ENCODE assay signal across 26 cellular contexts in the genomic region with DNA sequence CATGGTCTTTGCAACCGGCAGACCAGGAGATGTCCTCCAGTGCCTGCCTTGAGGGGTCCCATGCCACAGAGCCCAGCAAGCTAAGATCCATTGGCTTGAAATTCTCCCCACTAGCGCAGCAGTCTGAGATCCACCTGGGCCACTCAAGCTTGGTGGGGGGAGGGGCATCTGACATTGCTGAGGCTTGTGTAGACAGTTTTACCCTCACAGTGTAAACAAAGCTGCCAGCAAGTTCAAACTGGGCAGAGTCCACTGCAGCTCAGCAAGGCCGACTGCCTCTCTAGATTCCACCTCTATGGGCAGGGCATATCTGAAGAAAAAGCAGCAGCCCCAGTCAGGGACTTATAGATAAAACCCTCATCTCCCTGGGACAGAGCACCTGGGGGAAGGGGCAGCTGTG. TPM values are rescaled to one million over a fixed set of nuclear protein-coding genes. Genes with fewer than 3 reads are reported as not detected.
A peak's percentile ranks its signal among the peaks of the same experiment; 100 is the strongest.
DNase-seq lines count a peak whose midpoint lies in the region; ATAC-seq, FAIRE-seq and TF ChIP-seq lines count a peak whose summit lies in the region.
"Had no signal": no experiment of that assay in that cellular context is flagged by ENCODE, and none has a peak within 500 bp of the region (broad histone marks: within the 10 kb centered on the region; RNA-seq: fewer than 3 reads in every experiment).

No MANE protein-coding gene starts in this region.

- intact Hi-C loops in right lobe of liver (cut with DNase I) = no loop called here

- no peaks in the 10 kb centered on the region for H3K27me3 ChIP-seq in bronchial epithelial cell (ENCODE audit: control insufficient read depth, insufficient read depth, low read length)
- no peaks in the 10 kb centered on the region for H3K27me3 ChIP-seq in right lobe of liver
- H3K27me3 ChIP-seq: BLaER1 had no signal

- DNase-seq in NCI-H146 (lab: John Stamatoyannopoulos, UW) (peak; percentile 1), NCI-H146 treated with DMSO at 0.1 percent for 48 hours (lab: John Stamatoyannopoulos, UW; ENCODE audit: unreplicated experiment) (no peak), bronchial epithelial cell (ENCODE audit: low read depth) (peak; percentile 18), right lobe of liver (peak; percentile 56 to 85 (median 79)), omental fat pad (ENCODE audit: low spot score) (no peak), midbrain (lab: John Stamatoyannopoulos, UW) (no peak)
- no peak for DNase-seq in activated CD4-positive, alpha-beta T cell treated with anti-CD3 and anti-CD28 coated beads for 4 hours
- DNase-seq: ACHN; CD4-positive, alpha-beta T cell; DMS153; GDM1; GOT3; HCEC 1CT; MM.1S; NCI-H1092; NCI-H1436; NCI-H2029; NCI-H226; NCI-H524 treated with DMSO at 0.1 percent for 48 hours; NCI-H82; OCI-M1 had no signal

- H3K36me3 ChIP-seq in bronchial epithelial cell (ENCODE audit: control insufficient read depth, insufficient read depth, low read length) (no peaks in the 10 kb centered on the region), right lobe of liver (no peaks in the 10 kb centered on the region)
- H3K36me3 ChIP-seq: BLaER1 had no signal

- H3K4me3 ChIP-seq in bronchial epithelial cell (ENCODE audit: low read depth, low read length) = no peak overlapping the region
- no peak overlapping the region for H3K4me3 ChIP-seq in right lobe of liver
- H3K4me3 ChIP-seq: BLaER1 had no signal

- peak overlapping the region in 1 of 3 donors; percentile 8 for H3K27ac ChIP-seq in right lobe of liver
- H3K27ac ChIP-seq: 22Rv1, BLaER1 had no signal

- FAIRE-seq in bronchial epithelial cell (lab: Jason Lieb, UNC) = no peak
- FAIRE-seq: GM18507 had no signal

- H3K9me3 ChIP-seq in right lobe of liver = no peaks in the 10 kb centered on the region

- WGBS in right lobe of liver (ENCODE audit: insufficient coverage, low coverage, low lambda C conversion rate, missing lambda C conversion rate) = no CpG with 5 or more reads among the region's 3 CpGs

- H3K4me1 ChIP-seq in right lobe of liver = peaks cover 0 to 9% (median 0%) of the 10 kb centered on the region in 4 donors
- H3K4me1 ChIP-seq: BLaER1 had no signal

- ATAC-seq in right lobe of liver (peak; percentile 74 to 97 (median 82)), HG03571 (IDR thresholded peaks at IDR 0.05; ENCODE audit: unreplicated experiment) (no peak), omental fat pad (ENCODE audit: low FRiP score) (no peak)
- ATAC-seq: Right ventricle myocardium inferior had no signal

- TF ChIP-seq CTCF in bronchial epithelial cell (IDR thresholded peaks at IDR 0.05; ENCODE audit: insufficient read depth, low read length, severe bottlenecking) (no peak), right lobe of liver (IDR thresholded peaks at IDR 0.05) (no peak), omental fat pad (IDR thresholded peaks at IDR 0.05) (no peak)

- no peak for TF ChIP-seq POLR2A in right lobe of liver (IDR thresholded peaks at IDR 0.05)

RNA-seq across cellular contexts. Expression of a gene that starts 32.0 kb away (rescaled TPM):
- total RNA-seq in bronchial epithelial cell (57.4 and 132 TPM in 2 replicates), right lobe of liver (100 to 1,000 TPM; 203 to 381 (median 320) TPM), omental fat pad (100 to 1,000 TPM; 455 to 728 (median 534) TPM)

Comparison
In these comparisons a context has a peak if more than half of its experiments do, and no peak if none do; other contexts are left out.
1. DNase-seq: peak in NCI-H146 (single experiment), bronchial epithelial cell (single experiment) and right lobe of liver (3 of 3); none in NCI-H146 treated with DMSO at 0.1 percent for 48 hours (single experiment), omental fat pad (single experiment), activated CD4-positive, alpha-beta T cell treated with anti-CD3 and anti-CD28 coated beads for 4 hours (0 of 2) and midbrain (single experiment).
2. ATAC-seq: peak in right lobe of liver (4 of 4); none in HG03571 (single experiment) and omental fat pad (single experiment).